Comparison of ENCODE assay signal across 6 cellular contexts in the genomic region with DNA sequence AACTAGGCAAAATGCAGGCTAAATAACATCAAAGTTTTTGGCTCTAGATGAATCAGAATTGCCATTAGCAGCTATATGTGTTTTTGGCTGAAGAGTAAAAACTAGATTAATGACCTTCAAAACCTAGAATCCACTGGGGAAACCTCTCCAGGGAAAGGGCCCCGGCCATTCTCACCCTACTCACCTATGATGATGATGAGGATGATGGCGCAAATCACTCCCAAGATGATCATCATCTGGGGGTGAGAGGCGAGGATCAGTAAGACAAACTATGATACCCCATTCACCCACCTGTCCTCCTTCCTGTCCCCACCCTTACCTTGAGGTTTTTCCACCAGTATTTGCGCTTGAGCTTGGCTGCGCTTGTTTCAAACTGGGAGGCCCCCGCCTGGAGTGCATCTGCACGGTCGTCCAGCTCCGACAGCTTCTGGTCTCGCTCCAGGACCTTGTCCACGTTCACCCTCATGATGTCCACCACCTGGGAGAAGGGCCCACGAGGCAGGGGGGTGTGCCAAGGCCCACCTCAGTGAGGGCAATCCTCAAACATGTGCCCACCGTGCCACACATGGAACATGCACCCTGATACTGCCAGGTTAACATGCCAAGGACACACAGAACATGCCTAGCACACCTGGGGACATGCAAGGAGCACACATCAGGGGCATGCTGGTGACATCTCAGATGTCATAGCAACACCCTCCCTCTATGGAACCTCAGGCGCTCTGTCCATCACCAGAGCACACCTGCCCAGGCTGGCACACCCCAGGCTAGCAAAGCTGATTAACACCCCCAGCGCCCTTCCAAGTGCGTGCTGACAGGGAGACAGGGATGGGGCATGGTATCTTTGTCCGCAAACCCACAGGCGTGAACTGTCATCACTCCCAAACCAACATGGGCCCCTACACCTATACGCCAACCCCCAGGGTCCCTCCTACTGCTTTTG. TPM values are rescaled to one million over a fixed set of nuclear protein-coding genes. Genes with fewer than 3 reads are reported as not detected.
DNase-seq lines count a peak whose midpoint lies in the region; ATAC-seq, FAIRE-seq and TF ChIP-seq lines count a peak whose summit lies in the region.

No MANE protein-coding gene starts in this region.

- H3K36me3 ChIP-seq in iPS-18a (ENCODE audit: control insufficient read depth, low read depth, low read length), result peaks cover 16% of the 10 kb centered on the region

- H3K27me3 Mint-ChIP-seq in T-cell, result no peaks in the 10 kb centered on the region

- no peaks in the 10 kb centered on the region for H3K27me3 ChIP-seq in iPS-18a (ENCODE audit: control insufficient read depth, insufficient read depth, low read length)

- H3K27ac Mint-ChIP-seq in T-cell, result peak overlapping the region; percentile 90 to 94

- peaks cover 42% of the 10 kb centered on the region for H3K4me1 ChIP-seq in A549
- peaks cover 19% of the 10 kb centered on the region for H3K4me1 ChIP-seq in iPS-18a (ENCODE audit: control insufficient read depth, low read depth, low read length)

- peaks cover 25% of the 10 kb centered on the region for H3K36me3 Mint-ChIP-seq in T-cell

- POLR2A ChIA-PET in A549 (lab: Yijun Ruan, JAX) (interaction anchor here (1.0 to 2.7 kb wide), 2 partner anchors 12 to 25 kb away, joined by 3 to 13 read pairs; no protein-coding TSS in a partner anchor), T-cell (lab: Charles Lee) (interaction anchor here in 1 of 2 donors (1.3 kb wide), 1 partner anchor 14 kb away, joined by 4 read pairs; no protein-coding TSS in a partner anchor)

- TF ChIP-seq RAD21 in A549 (conservative IDR thresholded peaks at IDR 0.05 in 1 of 2, IDR thresholded peaks at IDR 0.05 in 1 of 2), result no peak

- TF ChIP-seq CTCF in A549 (IDR thresholded peaks at IDR 0.05), result no peak

- ATAC-seq in A549, result no peak
- no peak for ATAC-seq in T-cell (replicated peaks in 1 of 4)

- H3K4me3 Mint-ChIP-seq in T-cell, result peak overlapping the region; percentile 85 to 86 (median 86)

- no peak for TF ChIP-seq EP300 in A549 (IDR thresholded peaks at IDR 0.05)

- DNase-seq in A549 (ENCODE audit: low read depth in 1 of 2, low spot score in 1 of 2), result no peak
- no peak for DNase-seq in T-cell
- DNase-seq in T1000 (lab: John Stamatoyannopoulos, UW), result no peak
- DNase-seq in NCI-H146 treated with DMSO at 0.1 percent for 48 hours (lab: John Stamatoyannopoulos, UW; ENCODE audit: unreplicated experiment), result no peak
- DNase-seq in NCI-H2081 treated with DMSO at 0.1 percent for 48 hours (lab: John Stamatoyannopoulos, UW), result no peak

- FAIRE-seq in A549 (lab: Jason Lieb, UNC), result no peak

- no peak for TF ChIP-seq POLR2A in A549 (IDR thresholded peaks at IDR 0.05; ENCODE audit: low read length)

- WGBS in A549 (ENCODE audit: missing lambda C conversion rate), result 79% methylated on average over 19 of the region's 19 CpGs

- H3K9me3 ChIP-seq in A549 (no peaks in the 10 kb centered on the region), iPS-18a (ENCODE audit: control insufficient read depth, low read depth, low read length) (no peaks in the 10 kb centered on the region)

- H3K9ac ChIP-seq in iPS-18a (ENCODE audit: low read length), result peak overlapping the region; percentile 75

- H3K27ac ChIP-seq in A549 (peak overlapping the region; percentile 92 to 98), iPS-18a (ENCODE audit: low read length) (no peak overlapping the region)

- H3K4me3 ChIP-seq in A549 (peak overlapping the region; percentile 65), iPS-18a (ENCODE audit: low read length) (peak overlapping the region; percentile 83)

- no peaks in the 10 kb centered on the region for H3K9me3 Mint-ChIP-seq in T-cell

- H3K4me1 Mint-ChIP-seq in T-cell, result peaks cover 56 to 63% (median 63%) of the 10 kb centered on the region in 3 donors

- peak overlapping the region; percentile 85 for H3K4me2 ChIP-seq in A549

- CTCF ChIA-PET in A549 (lab: Yijun Ruan, JAX), result interaction anchor here (0.5 to 19.5 kb wide), 13 partner anchors 11 to 335 kb away, joined by 3 to 601 read pairs (median 4); partner anchors contain the start of genes ALOXE3 and HES7
- CTCF ChIA-PET in T-cell (lab: Charles Lee), result interaction anchor here (0.6 to 0.8 kb wide), 4 partner anchors 12 to 763 kb away, joined by 3 to 4 read pairs (median 4); no protein-coding TSS in a partner anchor

TF ChIP-seq in A549, 52 proteins besides CTCF, POLR2A, EP300 and RAD21 (continues in another document):
- TF ChIP-seq KDM1A (IDR thresholded peaks at IDR 0.05; ENCODE audit: low read depth), result no peak
- TF ChIP-seq MYC (IDR thresholded peaks at IDR 0.05; ENCODE audit: borderline replicate concordance, low read length), result no peak
- TF ChIP-seq JUN (IDR thresholded peaks at IDR 0.05), result no peak
- no peak for TF ChIP-seq SMC3 (IDR thresholded peaks at IDR 0.05)
- no peak for TF ChIP-seq RNF2 (IDR thresholded peaks at IDR 0.05; ENCODE audit: borderline replicate concordance, low read depth)
- TF ChIP-seq HDAC2 (IDR thresholded peaks at IDR 0.05), result no peak
- TF ChIP-seq FOSL2 (IDR thresholded peaks at IDR 0.05), result no peak
- no peak for TF ChIP-seq FOSL2 (CRISPR knock-in tag; IDR thresholded peaks at IDR 0.05)
- no peak for TF ChIP-seq ZFP36 (IDR thresholded peaks at IDR 0.05; ENCODE audit: borderline replicate concordance, partially characterized antibody)
- TF ChIP-seq ZNF302 (CRISPR knock-in tag; IDR thresholded peaks at IDR 0.05), result no peak
- no peak for TF ChIP-seq PHF8 (IDR thresholded peaks at IDR 0.05; ENCODE audit: borderline replicate concordance, low read depth)
- no peak for TF ChIP-seq ESRRA (IDR thresholded peaks at IDR 0.05; ENCODE audit: borderline replicate concordance, low read length)
- no peak for TF ChIP-seq EHF (CRISPR knock-in tag; IDR thresholded peaks at IDR 0.05)
- TF ChIP-seq, protein P1, sequence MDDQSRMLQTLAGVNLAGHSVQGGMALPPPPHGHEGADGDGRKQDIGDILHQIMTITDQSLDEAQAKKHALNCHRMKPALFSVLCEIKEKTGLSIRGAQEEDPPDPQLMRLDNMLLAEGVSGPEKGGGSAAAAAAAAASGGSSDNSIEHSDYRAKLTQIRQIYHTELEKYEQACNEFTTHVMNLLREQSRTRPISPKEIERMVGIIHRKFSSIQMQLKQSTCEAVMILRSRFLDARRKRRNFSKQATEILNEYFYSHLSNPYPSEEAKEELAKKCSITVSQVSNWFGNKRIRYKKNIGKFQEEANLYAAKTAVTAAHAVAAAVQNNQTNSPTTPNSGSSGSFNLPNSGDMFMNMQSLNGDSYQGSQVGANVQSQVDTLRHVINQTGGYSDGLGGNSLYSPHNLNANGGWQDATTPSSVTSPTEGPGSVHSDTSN (IDR thresholded peaks at IDR 0.05), result no peak
- no peak for TF ChIP-seq MAZ (IDR thresholded peaks at IDR 0.05; ENCODE audit: borderline replicate concordance, low read depth, low read length)
- TF ChIP-seq MAFK (IDR thresholded peaks at IDR 0.05; ENCODE audit: partially characterized antibody), result no peak
- no peak for TF ChIP-seq FOXS1 (CRISPR knock-in tag; IDR thresholded peaks at IDR 0.05)
- no peak for TF ChIP-seq E2F6 (IDR thresholded peaks at IDR 0.05; ENCODE audit: borderline replicate concordance, low read depth)
- TF ChIP-seq TP53 (CRISPR knock-in tag; IDR thresholded peaks at IDR 0.05), result no peak

RNA-seq across cellular contexts. Expression of gene VAMP2, which starts 1.2 kb away (rescaled TPM):
- polyA plus RNA-seq in A549 (2011; rRNA removed), result 21.7 and 24.7 TPM in 2 replicates
- 20.5 and 26.1 TPM in 2 replicates for polyA plus RNA-seq in A549 (2012; cell fraction: cytosol; rRNA removed)
- 23.5 and 36.3 TPM in 2 replicates for polyA plus RNA-seq in A549 (2012; cell fraction: nucleus; rRNA removed)
- polyA plus RNA-seq in A549 (2017; fragmentation: RNase III; extraction: RNeasy Plus Mini Kit Qiagen cat#74134 plus additional on column Dnase treatment), result 19.2 to 23.3 TPM (median 19.3 TPM) in 3 replicates
- polyA minus RNA-seq in A549 (2011; rRNA and poly(A)+ RNA removed), result 8.5 and 9.5 TPM in 2 replicates
- total RNA-seq in T-cell, result 100 to 1,000 TPM; 160 to 243 (median 186) TPM

RNA-seq across cellular contexts. Expression of gene PER1, which starts 9.4 kb away (rescaled TPM):
- polyA plus RNA-seq in A549 (2011; rRNA removed) (5.5 and 5.6 TPM in 2 replicates), A549 (2017; fragmentation: RNase III; extraction: RNeasy Plus Mini Kit Qiagen cat#74134 plus additional on column Dnase treatment) (6.8 to 8.7 TPM (median 8.4 TPM) in 3 replicates)
- polyA plus RNA-seq in A549 (2012; cell fraction: cytosol; rRNA removed), result 7.4 and 10.9 TPM in 2 replicates
- 53.8 and 57.6 TPM in 2 replicates for polyA plus RNA-seq in A549 (2012; cell fraction: nucleus; rRNA removed)
- 13.7 and 34.7 TPM in 2 replicates for polyA minus RNA-seq in A549 (2011; rRNA and poly(A)+ RNA removed)
- 1,000 to 10,000 TPM in 2 of 5 donors, 10 to 100 TPM in 3; 62.6 to 1,675 (median 82.4) TPM for total RNA-seq in T-cell

RNA-seq across cellular contexts. Expression of gene TMEM107, which starts 14.6 kb away (rescaled TPM):
- polyA plus RNA-seq in A549 (2011; rRNA removed) (21.8 and 22.8 TPM in 2 replicates), A549 (2017; fragmentation: RNase III; extraction: RNeasy Plus Mini Kit Qiagen cat#74134 plus additional on column Dnase treatment) (16.0 to 19.2 TPM (median 17.0 TPM) in 3 replicates)
- 27.0 and 28.5 TPM in 2 replicates for polyA plus RNA-seq in A549 (2012; cell fraction: cytosol; rRNA removed)
- 17.3 and 18.3 TPM in 2 replicates for polyA plus RNA-seq in A549 (2012; cell fraction: nucleus; rRNA removed)
- 94.8 and 135 TPM in 2 replicates for polyA minus RNA-seq in A549 (2011; rRNA and poly(A)+ RNA removed)
- total RNA-seq in T-cell, result 10 to 100 TPM; 23.4 to 28.9 (median 25.0) TPM

RNA-seq across cellular contexts. Expression of gene BORCS6, which starts 28.4 kb away (rescaled TPM):
- 3.0 and 3.3 TPM in 2 replicates for polyA plus RNA-seq in A549 (2011; rRNA removed)
- polyA plus RNA-seq in A549 (2012; cell fraction: cytosol; rRNA removed), result 4.7 and 6.0 TPM in 2 replicates
- polyA plus RNA-seq in A549 (2012; cell fraction: nucleus; rRNA removed), result 5.1 and 6.7 TPM in 2 replicates
- polyA plus RNA-seq in A549 (2017; fragmentation: RNase III; extraction: RNeasy Plus Mini Kit Qiagen cat#74134 plus additional on column Dnase treatment), result 4.1 to 6.6 TPM (median 6.1 TPM) in 3 replicates
- polyA minus RNA-seq in A549 (2011; rRNA and poly(A)+ RNA removed), result 3.4 and 3.8 TPM in 2 replicates
- 10 to 100 TPM in 3 of 5 donors, 1 to 10 TPM in 2; 6.7 to 21.3 (median 17.2) TPM for total RNA-seq in T-cell

RNA-seq across cellular contexts. Expression of gene HES7, which starts 37.7 kb away (rescaled TPM):
- 0.56 and 0.58 TPM in 2 replicates for polyA plus RNA-seq in A549 (2011; rRNA removed)
- 1.9 and 2.5 TPM in 2 replicates for polyA plus RNA-seq in A549 (2012; cell fraction: cytosol; rRNA removed)
- polyA plus RNA-seq in A549 (2012; cell fraction: nucleus; rRNA removed), result 5.0 and 10.2 TPM in 2 replicates
- polyA plus RNA-seq in A549 (2017; fragmentation: RNase III; extraction: RNeasy Plus Mini Kit Qiagen cat#74134 plus additional on column Dnase treatment), result 0.67 to 1.4 TPM (median 0.72 TPM) in 3 replicates
- polyA minus RNA-seq in A549 (2011; rRNA and poly(A)+ RNA removed), result 0.24 and 0.50 TPM in 2 replicates
- total RNA-seq in T-cell, result 1 to 10 TPM in 1 of 5 donors, under 1 TPM in 2, not detected in 2; 0.16 to 1.6 (median 0.23) TPM
